Comparison of ENCODE assay signal across 26 cellular contexts in the genomic region with DNA sequence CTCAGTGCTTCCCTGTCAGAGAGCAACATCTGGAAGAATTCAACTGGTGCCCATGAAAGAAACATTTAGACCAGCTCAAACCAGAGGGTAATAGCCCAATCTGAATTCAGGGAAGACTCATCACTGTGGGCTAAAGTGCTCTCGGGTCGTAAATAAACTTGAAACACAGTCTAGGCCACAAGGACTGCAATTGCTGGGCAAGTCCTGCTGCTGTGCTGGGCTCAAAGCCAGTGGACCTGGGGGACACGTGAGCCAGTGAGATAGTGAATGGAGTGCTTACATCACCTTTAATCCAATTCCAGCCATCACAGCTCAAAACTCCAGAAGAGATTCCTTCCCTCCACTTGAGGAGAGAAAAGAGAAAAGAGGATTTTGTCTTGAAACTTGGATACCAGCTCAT.
"Had no signal": no experiment of that assay in that cellular context is flagged by ENCODE, and none has a peak within 500 bp of the region (broad histone marks: within the 10 kb centered on the region; RNA-seq: fewer than 3 reads in every experiment).

No MANE protein-coding gene starts in this region.

- H3K4me1 ChIP-seq: neural progenitor cell, right atrium auricular region, right lobe of liver, spleen, stomach, testis, thyroid gland, transverse colon, upper lobe of right lung, uterus had no signal

- H3K36me3 ChIP-seq: neural progenitor cell, neutrophil, right atrium auricular region, right lobe of liver, spleen, stomach, thyroid gland, transverse colon, upper lobe of right lung, uterus had no signal

- H2AFZ ChIP-seq: neural progenitor cell had no signal

- H3K9me3 ChIP-seq: neutrophil, right atrium auricular region, right lobe of liver, testis, thyroid gland, transverse colon, upper lobe of right lung, uterus had no signal

- ATAC-seq: left cardiac atrium; left lobe of liver; natural killer cell; right lobe of liver; stimulated activated naive B cell treated with anti-CD40 and anti-IgM and Interleukin-4, amounts not matched to agents 10 μg/mL and 1 μg/mL and 100 μg/mL, for 72 hours; stimulated activated naive CD8-positive, alpha-beta T cell treated with anti-CD3 and anti-CD28 coated beads, Interleukin-15, Interleukin-2, amounts not matched to agents 100 U/mL and 50 U/mL, for 24 hours; upper lobe of right lung had no signal

- DNase-seq: hippocampal formation; kidney glomerular epithelial cell; left cardiac atrium; mesendoderm; naive B cell; natural killer cell; nephron progenitor cell; occipital lobe; right lobe of liver; spleen; stimulated activated CD4-positive, alpha-beta T cell treated with anti-CD3 and anti-CD28 coated beads, Interleukin-4, amount 100 ng/mL, for 4 hours; stimulated activated naive B cell treated with anti-CD40 and anti-IgM and Interleukin-4, amounts not matched to agents 10 μg/mL and 1 μg/mL and 100 μg/mL, for 72 hours; stimulated activated naive CD8-positive, alpha-beta T cell treated with anti-CD3 and anti-CD28 coated beads, Interleukin-15, Interleukin-2, amounts not matched to agents 100 U/mL and 50 U/mL, for 24 hours; stomach; testis; thyroid gland; transverse colon; upper lobe of right lung; uterus had no signal

- H3K4me2 ChIP-seq: neural progenitor cell had no signal

- H3K27ac ChIP-seq: neural progenitor cell, neutrophil, right atrium auricular region, right lobe of liver, skin epidermis, spleen, stomach, testis, thyroid gland, transverse colon, upper lobe of right lung, uterus had no signal

- H3K9ac ChIP-seq: neural progenitor cell had no signal

- H3K4me3 ChIP-seq: lung, neural progenitor cell, right atrium auricular region, right lobe of liver, skin epidermis, spleen, stomach, testis, thyroid gland, transverse colon, upper lobe of right lung, uterus had no signal

- FAIRE-seq: keratinocyte had no signal

- H3K27me3 ChIP-seq: neural progenitor cell, neutrophil, right atrium auricular region, right lobe of liver, spleen, stomach, testis, thyroid gland, transverse colon, upper lobe of right lung, uterus had no signal
